In genomic region chr21:39881661-39882060, GRCh38 we compare ENCODE assay signal across 34 cellular contexts. TPM values are rescaled to one million over a fixed set of nuclear protein-coding genes. Genes with fewer than 3 reads are reported as not detected.
"Had no signal": no experiment of that assay in that cellular context is flagged by ENCODE, and none has a peak within 500 bp of the region (broad histone marks: within the 10 kb centered on the region; RNA-seq: fewer than 3 reads in every experiment).

No MANE protein-coding gene starts in this region.

- H3K4me3 ChIP-seq: gastrocnemius medialis, hepatocyte, left ventricle myocardium inferior, lung, mucosa of descending colon, smooth muscle cell, uterus had no signal

- H3K4me1 ChIP-seq: gastrocnemius medialis, uterus had no signal

- H3K9me3 ChIP-seq: gastrocnemius medialis, left ventricle myocardium inferior, mucosa of descending colon, uterus had no signal

- H3K27ac ChIP-seq: epithelial cell of prostate, gastrocnemius medialis, hepatocyte, left ventricle myocardium inferior, uterus, VCaP had no signal

- H3K27ac Mint-ChIP-seq: activated CD4-positive, alpha-beta memory T cell treated with anti-CD3 and anti-CD28 coated beads, Interleukin-2, amount 10 ng/mL, durations not matched to agents 7 days and 5 days; activated naive CD8-positive, alpha-beta T cell treated with anti-CD3 and anti-CD28 coated beads, Interleukin-2, amount 50 U/mL, for 24 hours; activated T-helper 17 cell treated with anti-CD3 and anti-CD28 coated beads, Interleukin-2, amount 50 U/mL, for 72 hours; natural killer cell treated with Interleukin-12 subunit alpha and Interleukin-12 subunit beta and Interleukin-15 and Interleukin-18, amount 100 ng/mL, for 72 hours; stimulated activated memory B cell treated with anti-CD40 and anti-IgM and Interleukin-4, amounts not matched to agents 10 μg/mL and 1 μg/mL and 100 μg/mL, for 72 hours; stimulated activated naive CD8-positive, alpha-beta T cell treated with anti-CD3 and anti-CD28 coated beads, Interleukin-15, amount 100 ng/mL, for 72 hours; type B pancreatic cell had no signal

- H3K27me3 ChIP-seq: hepatocyte, uterus had no signal

- H3K36me3 Mint-ChIP-seq: natural killer cell treated with Interleukin-12 subunit alpha and Interleukin-12 subunit beta and Interleukin-15 and Interleukin-18, amount 100 ng/mL, for 72 hours; stimulated activated memory B cell treated with anti-CD40 and anti-IgM and Interleukin-4, amounts not matched to agents 10 μg/mL and 1 μg/mL and 100 μg/mL, for 72 hours; type B pancreatic cell had no signal

- H3K36me3 ChIP-seq: gastrocnemius medialis, left ventricle myocardium inferior, uterus had no signal

- DNase-seq: activated CD4-positive, alpha-beta memory T cell treated with anti-CD3 and anti-CD28 coated beads, Interleukin-2, amount 10 ng/mL, durations not matched to agents 7 days and 5 days; activated CD4-positive, alpha-beta T cell treated with anti-CD3 and anti-CD28 coated beads for 48 hours; activated CD8-positive, alpha-beta memory T cell treated with anti-CD3 and anti-CD28 coated beads, Interleukin-2, amount 50 U/mL, for 48 hours; activated gamma-delta T cell treated with Interleukin-2 at 50 U/mL for 16 hours; activated naive CD4-positive, alpha-beta T cell treated with anti-CD3 and anti-CD28 coated beads, Interleukin-2, amount 50 U/mL, for 16 hours; activated naive CD8-positive, alpha-beta T cell treated with anti-CD3 and anti-CD28 coated beads, Interleukin-2, amount 50 U/mL, for 24 hours; activated T-cell treated with anti-CD3 and anti-CD28 coated beads, Interleukin-2, amount 50 U/mL, for 4 hours; amygdala; dermis blood vessel endothelial cell; effector CD4-positive, alpha-beta T cell; gastrocnemius medialis; islet precursor cell; left ventricle myocardium inferior; mucosa of descending colon; stimulated activated CD4-positive, alpha-beta T cell treated with anti-CD3 and anti-CD28 coated beads, Interleukin-1b, Interleukin-23, amount 100 ng/mL, for 48 hours; stimulated activated CD4-positive, alpha-beta T cell treated with anti-CD3 and anti-CD28 coated beads, Interleukin-4, amount 100 ng/mL, for 4 hours; stimulated activated CD8-positive, alpha-beta memory T cell treated with anti-CD3 and anti-CD28 coated beads, Interleukin-4, amount 100 ng/mL, for 48 hours; stimulated activated naive CD8-positive, alpha-beta T cell treated with anti-CD3 and anti-CD28 coated beads, Interleukin-15, amount 100 ng/mL, for 72 hours; substantia nigra; uterus had no signal

- H3K9me3 Mint-ChIP-seq: activated naive CD8-positive, alpha-beta T cell treated with anti-CD3 and anti-CD28 coated beads, Interleukin-2, amount 50 U/mL, for 24 hours; activated T-cell treated with anti-CD3 and anti-CD28 coated beads, Interleukin-2, amount 50 U/mL, for 4 hours; natural killer cell treated with Interleukin-12 subunit alpha and Interleukin-12 subunit beta and Interleukin-15 and Interleukin-18, amount 100 ng/mL, for 72 hours; stimulated activated memory B cell treated with anti-CD40 and anti-IgM and Interleukin-4, amounts not matched to agents 10 μg/mL and 1 μg/mL and 100 μg/mL, for 72 hours; type B pancreatic cell had no signal

- ATAC-seq: activated CD4-positive, CD25-positive, alpha-beta regulatory T cell treated with anti-CD3 and anti-CD28 coated beads, Interleukin-2, amount 50 U/mL, for 24 hours; activated naive CD8-positive, alpha-beta T cell treated with anti-CD3 and anti-CD28 coated beads, Interleukin-2, amount 50 U/mL, for 24 hours; activated T-cell treated with anti-CD3 and anti-CD28 coated beads, Interleukin-2, amount 50 U/mL, for 4 hours; activated T-helper 17 cell treated with anti-CD3 and anti-CD28 coated beads, Interleukin-2, amount 50 U/mL, for 72 hours; gastrocnemius medialis; mucosa of descending colon; stimulated activated memory B cell treated with anti-CD40 and anti-IgM and Interleukin-4, amounts not matched to agents 10 μg/mL and 1 μg/mL and 100 μg/mL, for 72 hours; stimulated activated naive CD8-positive, alpha-beta T cell treated with anti-CD3 and anti-CD28 coated beads, Interleukin-15, amount 100 ng/mL, for 72 hours had no signal

RNA-seq across cellular contexts. Expression of gene PCP4, which starts 14.4 kb away (rescaled TPM):
- total RNA-seq: activated CD4-positive, alpha-beta memory T cell treated with anti-CD3 and anti-CD28 coated beads, Interleukin-2, amount 10 ng/mL, durations not matched to agents 7 days and 5 days; activated T-cell treated with anti-CD3 and anti-CD28 coated beads, Interleukin-2, amount 50 U/mL, for 4 hours; activated T-helper 17 cell treated with anti-CD3 and anti-CD28 coated beads, Interleukin-2, amount 50 U/mL, for 72 hours; bronchial epithelial cell; dermis blood vessel endothelial cell; gastrocnemius medialis; mesenteric fat pad; myocyte; natural killer cell treated with Interleukin-12 subunit alpha and Interleukin-12 subunit beta and Interleukin-15 and Interleukin-18, amount 100 ng/mL, for 72 hours; osteoblast; smooth muscle cell had no signal
- polyA plus RNA-seq: smooth muscle cell had no signal
